Comparison of ENCODE assay signal across 1 cellular context in the genomic region with DNA sequence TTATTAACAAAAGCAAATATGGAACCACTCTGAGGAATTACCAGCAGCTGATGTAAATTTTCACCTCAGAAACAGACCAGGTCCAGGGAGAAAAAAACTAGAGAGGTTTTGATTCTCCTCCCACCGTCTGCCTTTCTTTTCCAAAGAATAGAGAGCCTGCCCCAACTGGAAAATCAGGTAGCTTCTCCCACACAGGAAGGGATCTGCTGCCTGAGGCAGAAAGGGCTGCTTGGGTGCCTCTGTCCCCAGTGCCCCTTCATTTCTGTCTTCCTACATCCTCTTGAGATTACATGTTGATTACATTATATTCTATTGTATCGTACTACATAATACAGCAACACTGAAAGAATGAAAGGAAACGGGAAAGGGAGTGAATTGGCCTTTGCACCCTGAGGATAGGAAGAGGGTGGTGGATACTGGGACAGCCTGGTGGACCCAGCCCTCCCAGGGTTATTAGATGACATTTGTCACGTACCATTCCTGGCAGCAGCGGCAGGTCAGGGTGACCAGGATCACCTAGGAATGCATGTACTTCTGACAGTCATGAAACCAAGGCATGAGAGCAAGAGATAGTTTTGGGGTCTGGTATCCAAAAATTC.
TF ChIP-seq lines count a peak whose summit lies in the region.

No MANE protein-coding gene starts in this region.

TF ChIP-seq in SK-N-SH, 30 proteins besides CTCF, POLR2A, EP300 and RAD21 (continued from another document):
- TF ChIP-seq ZBTB33 (IDR thresholded peaks at IDR 0.05; ENCODE audit: borderline replicate concordance, low read depth) (no peak), SMC3 (IDR thresholded peaks at IDR 0.05; ENCODE audit: low read depth, low read length) (no peak), POLR2AphosphoS5 (IDR thresholded peaks at IDR 0.05; ENCODE audit: low read depth, low read length) (no peak)
- TF ChIP-seq, protein P1, sequence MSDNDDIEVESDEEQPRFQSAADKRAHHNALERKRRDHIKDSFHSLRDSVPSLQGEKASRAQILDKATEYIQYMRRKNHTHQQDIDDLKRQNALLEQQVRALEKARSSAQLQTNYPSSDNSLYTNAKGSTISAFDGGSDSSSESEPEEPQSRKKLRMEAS (IDR thresholded peaks at IDR 0.05; ENCODE audit: low read depth) = no peak
- TF ChIP-seq, protein P2, sequence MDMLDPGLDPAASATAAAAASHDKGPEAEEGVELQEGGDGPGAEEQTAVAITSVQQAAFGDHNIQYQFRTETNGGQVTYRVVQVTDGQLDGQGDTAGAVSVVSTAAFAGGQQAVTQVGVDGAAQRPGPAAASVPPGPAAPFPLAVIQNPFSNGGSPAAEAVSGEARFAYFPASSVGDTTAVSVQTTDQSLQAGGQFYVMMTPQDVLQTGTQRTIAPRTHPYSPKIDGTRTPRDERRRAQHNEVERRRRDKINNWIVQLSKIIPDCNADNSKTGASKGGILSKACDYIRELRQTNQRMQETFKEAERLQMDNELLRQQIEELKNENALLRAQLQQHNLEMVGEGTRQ (IDR thresholded peaks at IDR 0.05; ENCODE audit: borderline replicate concordance, low read depth, low read length) = no peak
